ENCODE assay signal across 1 cellular context in the genomic region with DNA sequence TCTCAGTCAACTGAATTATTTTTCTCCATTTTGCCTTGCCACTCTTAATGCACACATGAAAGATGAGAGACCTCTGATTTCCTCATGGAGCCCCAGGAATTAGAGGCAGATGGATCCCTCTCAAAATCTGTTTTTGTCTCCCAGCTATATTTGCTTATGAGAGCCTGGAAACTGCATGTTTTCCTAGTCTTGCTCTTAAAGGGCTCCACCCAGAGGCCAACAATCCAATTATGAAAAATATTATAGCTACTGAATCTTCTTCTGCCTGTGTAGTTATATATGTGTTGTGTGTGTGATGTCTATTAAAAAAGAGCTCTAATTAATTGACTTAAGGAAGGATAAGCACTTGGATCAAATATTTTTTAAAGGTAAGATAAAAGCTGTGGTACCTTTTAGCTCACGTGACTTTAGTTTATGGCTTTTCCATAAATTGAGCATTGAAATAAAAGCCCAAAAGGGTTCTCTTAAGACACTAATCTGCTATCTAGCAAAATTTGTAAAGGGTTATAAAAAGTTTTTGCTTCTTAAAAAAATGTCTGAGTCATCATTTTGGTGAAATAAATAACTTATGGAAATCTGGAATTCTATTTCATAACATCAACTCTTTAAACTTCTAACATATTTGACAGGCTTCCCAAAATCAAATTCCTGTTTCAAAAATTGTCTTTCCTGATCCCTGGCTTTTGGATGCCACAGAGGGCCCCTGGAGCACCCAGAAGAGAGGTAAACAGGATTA.
A peak's percentile ranks its signal among the peaks of the same experiment; 100 is the strongest.
TF ChIP-seq lines count a peak whose summit lies in the region.

No MANE protein-coding gene starts in this region.

TF ChIP-seq in K562, 482 proteins besides CTCF, POLR2A, EP300 and RAD21:
- no peak for TF ChIP-seq KHSRP (IDR thresholded peaks at IDR 0.05)
- TF ChIP-seq ZNF316 (IDR thresholded peaks at IDR 0.05), result peak; percentile 91
- peak; percentile 78; the same call in 1 of the 2 replicates for TF ChIP-seq C11orf30 (IDR thresholded peaks at IDR 0.05; ENCODE audit: low read depth)
- TF ChIP-seq TCFL5 (CRISPR knock-in tag; conservative IDR thresholded peaks at IDR 0.05), result no peak
- TF ChIP-seq, protein P1, sequence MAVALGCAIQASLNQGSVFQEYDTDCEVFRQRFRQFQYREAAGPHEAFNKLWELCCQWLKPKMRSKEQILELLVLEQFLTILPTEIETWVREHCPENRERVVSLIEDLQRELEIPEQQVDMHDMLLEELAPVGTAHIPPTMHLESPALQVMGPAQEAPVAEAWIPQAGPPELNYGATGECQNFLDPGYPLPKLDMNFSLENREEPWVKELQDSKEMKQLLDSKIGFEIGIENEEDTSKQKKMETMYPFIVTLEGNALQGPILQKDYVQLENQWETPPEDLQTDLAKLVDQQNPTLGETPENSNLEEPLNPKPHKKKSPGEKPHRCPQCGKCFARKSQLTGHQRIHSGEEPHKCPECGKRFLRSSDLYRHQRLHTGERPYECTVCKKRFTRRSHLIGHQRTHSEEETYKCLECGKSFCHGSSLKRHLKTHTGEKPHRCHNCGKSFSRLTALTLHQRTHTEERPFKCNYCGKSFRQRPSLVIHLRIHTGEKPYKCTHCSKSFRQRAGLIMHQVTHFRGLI (CRISPR knock-in tag; IDR thresholded peaks at IDR 0.05), result no peak
- TF ChIP-seq, protein P2, sequence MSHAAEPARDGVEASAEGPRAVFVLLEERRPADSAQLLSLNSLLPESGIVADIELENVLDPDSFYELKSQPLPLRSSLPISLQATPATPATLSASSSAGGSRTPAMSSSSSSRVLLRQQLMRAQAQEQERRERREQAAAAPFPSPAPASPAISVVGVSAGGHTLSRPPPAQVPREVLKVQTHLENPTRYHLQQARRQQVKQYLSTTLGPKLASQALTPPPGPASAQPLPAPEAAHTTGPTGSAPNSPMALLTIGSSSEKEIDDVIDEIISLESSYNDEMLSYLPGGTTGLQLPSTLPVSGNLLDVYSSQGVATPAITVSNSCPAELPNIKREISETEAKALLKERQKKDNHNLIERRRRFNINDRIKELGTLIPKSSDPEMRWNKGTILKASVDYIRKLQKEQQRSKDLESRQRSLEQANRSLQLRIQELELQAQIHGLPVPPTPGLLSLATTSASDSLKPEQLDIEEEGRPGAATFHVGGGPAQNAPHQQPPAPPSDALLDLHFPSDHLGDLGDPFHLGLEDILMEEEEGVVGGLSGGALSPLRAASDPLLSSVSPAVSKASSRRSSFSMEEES (CRISPR knock-in tag; IDR thresholded peaks at IDR 0.05), result peak; percentile 67
- TF ChIP-seq ZBTB8A (IDR thresholded peaks at IDR 0.05; ENCODE audit: partially characterized antibody), result no peak
- TF ChIP-seq GATAD2A (IDR thresholded peaks at IDR 0.05), result no peak
- no peak for TF ChIP-seq ZNF133 (CRISPR knock-in tag; IDR thresholded peaks at IDR 0.05)
- TF ChIP-seq HMGN3 (IDR thresholded peaks at IDR 0.05; ENCODE audit: borderline replicate concordance, extremely low read depth, insufficient read length, low read depth, low read length), result no peak
- peak; percentile 76 for TF ChIP-seq MAFK (IDR thresholded peaks at IDR 0.05; ENCODE audit: low read length)
- no peak for TF ChIP-seq HDAC2 (IDR thresholded peaks at IDR 0.05)
- peak; percentile 71 for TF ChIP-seq MAFF (IDR thresholded peaks at IDR 0.05; ENCODE audit: low read length)
- TF ChIP-seq KAT2B (IDR thresholded peaks at IDR 0.05; ENCODE audit: low read depth, low read length), result no peak
- no peak for TF ChIP-seq ZNF232 (CRISPR knock-in tag; IDR thresholded peaks at IDR 0.05)
- peak; percentile 31; the same call in 1 of the 2 replicates for TF ChIP-seq TOE1 (IDR thresholded peaks at IDR 0.05; ENCODE audit: borderline replicate concordance)
- no peak for TF ChIP-seq TOE1 (CRISPR knock-in tag; IDR thresholded peaks at IDR 0.05; ENCODE audit: borderline replicate concordance, low read depth)
- TF ChIP-seq SMARCB1 (IDR thresholded peaks at IDR 0.05; ENCODE audit: insufficient read length, low read depth), result no peak
- no peak for TF ChIP-seq HLTF (IDR thresholded peaks at IDR 0.05)
- TF ChIP-seq SMC3 (conservative IDR thresholded peaks at IDR 0.05; ENCODE audit: insufficient read depth, low read depth, low read length), result peak; percentile 39; the same call in 1 of the 2 replicates
- TF ChIP-seq ASH1L (IDR thresholded peaks at IDR 0.05; ENCODE audit: borderline replicate concordance, low read depth, partially characterized antibody), result no peak
- peak; percentile 75 for TF ChIP-seq MAFG (tag; conservative IDR thresholded peaks at IDR 0.05)
- TF ChIP-seq POU5F1 (IDR thresholded peaks at IDR 0.05; ENCODE audit: borderline replicate concordance, low read depth, low read length, partially characterized antibody), result no peak
- no peak for TF ChIP-seq ZNF347 (CRISPR knock-in tag; IDR thresholded peaks at IDR 0.05; ENCODE audit: low read depth)
- TF ChIP-seq, protein P3, sequence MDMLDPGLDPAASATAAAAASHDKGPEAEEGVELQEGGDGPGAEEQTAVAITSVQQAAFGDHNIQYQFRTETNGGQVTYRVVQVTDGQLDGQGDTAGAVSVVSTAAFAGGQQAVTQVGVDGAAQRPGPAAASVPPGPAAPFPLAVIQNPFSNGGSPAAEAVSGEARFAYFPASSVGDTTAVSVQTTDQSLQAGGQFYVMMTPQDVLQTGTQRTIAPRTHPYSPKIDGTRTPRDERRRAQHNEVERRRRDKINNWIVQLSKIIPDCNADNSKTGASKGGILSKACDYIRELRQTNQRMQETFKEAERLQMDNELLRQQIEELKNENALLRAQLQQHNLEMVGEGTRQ (CRISPR knock-in tag; IDR thresholded peaks at IDR 0.05), result no peak
- no peak for TF ChIP-seq CBFA2T2 (conservative IDR thresholded peaks at IDR 0.05)
- TF ChIP-seq LEF1 (IDR thresholded peaks at IDR 0.05), result no peak
